ENCODE assay signal across 18 cellular contexts in genomic region chr7:16810112-16810511, GRCh38. TPM values are rescaled to one million over a fixed set of nuclear protein-coding genes. Genes with fewer than 3 reads are reported as not detected.
DNase-seq lines count a peak whose midpoint lies in the region; ATAC-seq and TF ChIP-seq lines count a peak whose summit lies in the region.
"Had no signal": no experiment of that assay in that cellular context is flagged by ENCODE, and none has a peak within 500 bp of the region (broad histone marks: within the 10 kb centered on the region; RNA-seq: fewer than 3 reads in every experiment).

No MANE protein-coding gene starts in this region.

- no peaks in the 10 kb centered on the region for H3K36me3 Mint-ChIP-seq in Caco-2 (ENCODE audit: insufficient read depth, unreplicated experiment)
- H3K36me3 Mint-ChIP-seq in activated naive CD8-positive, alpha-beta T cell treated with anti-CD3 and anti-CD28 coated beads for 36 hours: no peaks in the 10 kb centered on the region
- H3K36me3 Mint-ChIP-seq: CD8-positive, alpha-beta memory T cell had no signal

- BruUV-seq in Caco-2 (replicated peaks; lab: Mats Ljungman, UMichigan): no TSS peak

- DNase-seq in Caco-2 (no peak), left colon (no peak), transverse colon (no peak), NCI-H774 (lab: John Stamatoyannopoulos, UW) (no peak)
- DNase-seq in activated CD4-positive, alpha-beta T cell treated with anti-CD3 and anti-CD28 coated beads, Interleukin-2, amount 50 U/mL, for 4 hours: no peak
- DNase-seq in activated naive CD8-positive, alpha-beta T cell treated with anti-CD3 and anti-CD28 coated beads for 36 hours: no peak
- DNase-seq: ACHN; C1 segment of cervical spinal cord; CD8-positive, alpha-beta memory T cell; DMS79; NCI-H187 treated with DMSO at 0.1 percent for 48 hours; NCI-H345; NCI-H526 treated with DMSO at 0.1 percent for 48 hours; NK-92 treated with Interleukin-12 subunit alpha and Interleukin-12 subunit beta, amount 100 ng/mL, for 24 hours; Right ventricle myocardium superior; SK-N-SH had no signal

- H3K27me3 ChIP-seq in Caco-2 (replicated peaks; ENCODE audit: control insufficient read depth, insufficient read depth, low read length) (no peaks in the 10 kb centered on the region), transverse colon (no peaks in the 10 kb centered on the region)

- peaks cover 64% of the 10 kb centered on the region for H3K4me1 ChIP-seq in Caco-2
- H3K4me1 ChIP-seq in transverse colon: peaks cover 0 to 68% (median 18%) of the 10 kb centered on the region in 4 donors

- H3K4me3 ChIP-seq in Caco-2 (ENCODE audit: low read depth, low read length) (no peak overlapping the region), transverse colon (no peak overlapping the region)
- H3K4me3 ChIP-seq: K562 had no signal

- no peak for TF ChIP-seq CTCF in Caco-2 (IDR thresholded peaks at IDR 0.05; ENCODE audit: insufficient read depth in 1 of 2, low read depth in 1 of 2, low read length in 1 of 2, severe bottlenecking in 1 of 2, unreplicated experiment in 1 of 2)
- TF ChIP-seq CTCF in VCaP (conservative IDR thresholded peaks at IDR 0.05): no peak
- no peak for TF ChIP-seq CTCF in transverse colon (IDR thresholded peaks at IDR 0.05)

- 28 to 33% methylated on average over 2 of the region's 2 CpGs for WGBS in transverse colon (ENCODE audit: low coverage in 1 of 2), 2 donors

- no peaks in the 10 kb centered on the region for H3K27me3 Mint-ChIP-seq in Caco-2 (ENCODE audit: insufficient read depth, unreplicated experiment)
- H3K27me3 Mint-ChIP-seq in activated naive CD8-positive, alpha-beta T cell treated with anti-CD3 and anti-CD28 coated beads for 36 hours: no peaks in the 10 kb centered on the region

- H3K36me3 ChIP-seq in Caco-2 (ENCODE audit: control insufficient read depth, insufficient read depth, low read length) (no peaks in the 10 kb centered on the region), transverse colon (no peaks in the 10 kb centered on the region)

- no peak for TF ChIP-seq EP300 in transverse colon (IDR thresholded peaks at IDR 0.05; ENCODE audit: low read depth)

- intact Hi-C loops in Caco-2 (cut with micrococcal nuclease; ENCODE audit: unreplicated experiment): no loop called here
- intact Hi-C loops in left colon (cut with DNase I, micrococcal nuclease): no loop called here
- intact Hi-C loops in transverse colon (cut with DNase I; ENCODE audit: low total_unique reads): no loop called here

- POLR2A ChIA-PET in Caco-2 (lab: Charles Lee): interaction anchor here (0.6 kb wide), 1 partner anchor 9 kb away, joined by 3 read pairs; no protein-coding TSS in a partner anchor

- H3K27ac ChIP-seq in VCaP: peak overlapping the region; percentile 6; the same call in 1 of the 2 replicates
- peak overlapping the region; percentile 47 to 80 (median 76) for H3K27ac ChIP-seq in transverse colon

- H3K4me3 Mint-ChIP-seq in Caco-2 (ENCODE audit: unreplicated experiment): no peak overlapping the region
- no peak overlapping the region for H3K4me3 Mint-ChIP-seq in activated naive CD8-positive, alpha-beta T cell treated with anti-CD3 and anti-CD28 coated beads for 36 hours
- H3K4me3 Mint-ChIP-seq: CD8-positive, alpha-beta memory T cell had no signal

- no peak for TF ChIP-seq POLR2A in transverse colon (IDR thresholded peaks at IDR 0.05)

- peaks cover 47% of the 10 kb centered on the region for H3K4me1 Mint-ChIP-seq in Caco-2 (ENCODE audit: low read depth, unreplicated experiment)
- no peaks in the 10 kb centered on the region for H3K4me1 Mint-ChIP-seq in activated naive CD8-positive, alpha-beta T cell treated with anti-CD3 and anti-CD28 coated beads for 36 hours
- H3K4me1 Mint-ChIP-seq: CD8-positive, alpha-beta memory T cell had no signal

- CTCF ChIA-PET in Caco-2 (lab: Charles Lee): interaction anchor here (1.4 kb wide), 1 partner anchor 9 kb away, joined by 3 read pairs; no protein-coding TSS in a partner anchor

- in situ Hi-C loops in transverse colon (cut with MboI; ENCODE audit: low pct_ligation_motif_present in 1 of 4, low pct_unique_long_range_greater_than_20kb in 1 of 4, low sequenced_read_pairs in 3 of 4): no loop called here

- ATAC-seq in left colon: peak; percentile 64
- ATAC-seq: K562 had no signal

- H3K9me3 ChIP-seq in Caco-2 (no peaks in the 10 kb centered on the region), transverse colon (no peaks in the 10 kb centered on the region)
- H3K9me3 ChIP-seq: SK-N-SH had no signal

- H3K9me3 Mint-ChIP-seq in Caco-2 (ENCODE audit: unreplicated experiment): peaks cover 8% of the 10 kb centered on the region
- no peaks in the 10 kb centered on the region for H3K9me3 Mint-ChIP-seq in activated naive CD8-positive, alpha-beta T cell treated with anti-CD3 and anti-CD28 coated beads for 36 hours
- H3K9me3 Mint-ChIP-seq: CD8-positive, alpha-beta memory T cell had no signal

- H3K27ac Mint-ChIP-seq in Caco-2 (ENCODE audit: unreplicated experiment): peak overlapping the region; percentile 1
- no peak overlapping the region for H3K27ac Mint-ChIP-seq in activated naive CD8-positive, alpha-beta T cell treated with anti-CD3 and anti-CD28 coated beads for 36 hours
- H3K27ac Mint-ChIP-seq: CD8-positive, alpha-beta memory T cell had no signal

RNA-seq across cellular contexts. Expression of gene AGR2, which starts 5.3 kb away (rescaled TPM):
- 343 and 467 TPM in 2 replicates for total RNA-seq in Caco-2 (2022)
- total RNA-seq in left colon: 1,000 to 10,000 TPM in 1 of 2 donors, 100 to 1,000 TPM in 1; 725 to 1,046 TPM
- 100 to 1,000 TPM in 3 of 4 donors, 10 to 100 TPM in 1; 32.9 to 297 (median 215) TPM for total RNA-seq in transverse colon
- not detected for total RNA-seq in activated naive CD8-positive, alpha-beta T cell treated with anti-CD3 and anti-CD28 coated beads for 36 hours
- total RNA-seq: CD8-positive, alpha-beta memory T cell; Right ventricle myocardium superior had no signal

RNA-seq across cellular contexts. Expression of gene TSPAN13, which starts 56.6 kb away (rescaled TPM):
- total RNA-seq in Caco-2 (2022) (193 and 208 TPM in 2 replicates), left colon (10 to 100 TPM; 79.5 to 97.7 TPM), transverse colon (10 to 100 TPM in 3 of 4 donors, 1 to 10 TPM in 1; 6.8 to 44.4 (median 21.4) TPM)
- 1 to 10 TPM; 1.1 to 1.4 TPM for total RNA-seq in activated naive CD8-positive, alpha-beta T cell treated with anti-CD3 and anti-CD28 coated beads for 36 hours

Comparison
In these comparisons a context has a peak if more than half of its experiments do, and no peak if none do; other contexts are left out.
1. RNA of gene AGR2, which starts 5.3 kb away (total RNA-seq): 725 to 1,046 TPM in left colon, 343 to 467 TPM in Caco-2 and 32.9 to 297 TPM in transverse colon; not detected in activated naive CD8-positive, alpha-beta T cell treated with anti-CD3 and anti-CD28 coated beads for 36 hours; every median in the first group is over 10 times any median in the second.